Comparison of ENCODE assay signal across 7 cellular contexts in the genomic region with DNA sequence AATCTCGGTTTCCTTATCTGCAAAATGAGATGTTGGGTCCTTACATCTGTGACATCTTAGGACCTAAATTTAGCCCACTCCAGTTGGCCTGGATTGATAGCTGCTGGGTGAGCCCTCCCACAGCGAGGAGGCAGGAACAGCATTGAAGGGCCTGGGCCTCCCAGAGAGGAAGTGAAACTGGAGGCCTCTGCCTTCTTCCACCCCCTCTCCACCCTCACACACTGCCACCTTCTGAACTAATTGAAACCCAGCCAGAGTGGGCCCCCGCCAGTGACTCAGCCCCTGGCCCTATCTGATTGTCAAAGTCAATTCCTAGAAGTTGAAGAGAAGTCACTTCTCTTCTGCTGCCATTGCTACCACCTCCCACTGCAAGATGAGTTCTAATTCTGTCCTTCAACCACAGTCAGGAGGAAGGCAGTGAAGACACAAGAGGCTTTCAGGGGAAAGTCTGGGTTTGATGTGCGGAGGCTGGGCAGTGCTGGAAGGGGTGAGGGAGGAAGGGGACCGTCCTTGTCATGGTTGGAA.
DNase-seq lines count a peak whose midpoint lies in the region; ATAC-seq lines count a peak whose summit lies in the region.

No MANE protein-coding gene starts in this region.

- DNase-seq in T-helper 2 cell treated with Interferon-gamma antibody and Interleukin-4, amounts not matched to agents 5 μg/mL and 100 μg/mL, for 36 hours (ENCODE audit: low spot score), result peak; percentile 95
- DNase-seq in central memory CD4-positive, alpha-beta T cell, result peak; percentile 21
- peak; percentile 72 to 84 for DNase-seq in stimulated activated CD4-positive, alpha-beta T cell treated with anti-CD3 and anti-CD28 coated beads, Interleukin-12 subunit alpha, Interleukin-12 subunit beta, amount 100 ng/mL, for 24 hours (ENCODE audit: low read depth in 2 of 2)
- DNase-seq in HuH-7.5 (ENCODE audit: low spot score) (no peak), AG08395 (ENCODE audit: low spot score) (no peak)

- ATAC-seq in GM19324 (IDR thresholded peaks at IDR 0.05; ENCODE audit: low FRiP score, unreplicated experiment) (peak; percentile 76), HG03196 (IDR thresholded peaks at IDR 0.05; ENCODE audit: unreplicated experiment) (peak; percentile 85)

- peaks cover 15% of the 10 kb centered on the region for H3K36me3 Mint-ChIP-seq in T-helper 2 cell treated with Interferon-gamma antibody and Interleukin-4, amounts not matched to agents 5 μg/mL and 100 μg/mL, for 36 hours (ENCODE audit: low read depth)

- H3K27ac Mint-ChIP-seq in T-helper 2 cell treated with Interferon-gamma antibody and Interleukin-4, amounts not matched to agents 5 μg/mL and 100 μg/mL, for 36 hours, result peak overlapping the region; percentile 96

- H3K4me1 Mint-ChIP-seq in T-helper 2 cell treated with Interferon-gamma antibody and Interleukin-4, amounts not matched to agents 5 μg/mL and 100 μg/mL, for 36 hours (ENCODE audit: low read depth), result peaks cover 68% of the 10 kb centered on the region

- no peaks in the 10 kb centered on the region for H3K27me3 Mint-ChIP-seq in T-helper 2 cell treated with Interferon-gamma antibody and Interleukin-4, amounts not matched to agents 5 μg/mL and 100 μg/mL, for 36 hours (ENCODE audit: low read depth)

- H3K9me3 Mint-ChIP-seq in T-helper 2 cell treated with Interferon-gamma antibody and Interleukin-4, amounts not matched to agents 5 μg/mL and 100 μg/mL, for 36 hours, result peaks cover 4% of the 10 kb centered on the region

- H3K4me3 Mint-ChIP-seq in T-helper 2 cell treated with Interferon-gamma antibody and Interleukin-4, amounts not matched to agents 5 μg/mL and 100 μg/mL, for 36 hours, result peak overlapping the region; percentile 83

Comparison
In these comparisons a context has a peak if more than half of its experiments do, and no peak if none do; other contexts are left out.
1. DNase-seq: peak in T-helper 2 cell treated with Interferon-gamma antibody and Interleukin-4, amounts not matched to agents 5 μg/mL and 100 μg/mL, for 36 hours (single experiment), central memory CD4-positive, alpha-beta T cell (single experiment) and stimulated activated CD4-positive, alpha-beta T cell treated with anti-CD3 and anti-CD28 coated beads, Interleukin-12 subunit alpha, Interleukin-12 subunit beta, amount 100 ng/mL, for 24 hours (2 of 2); none in HuH-7.5 (single experiment) and AG08395 (single experiment).